Comparison of ENCODE assay signal across 1 cellular context in genomic region chrY:7464742-7465141, GRCh38.
TF ChIP-seq lines count a peak whose summit lies in the region.

No MANE protein-coding gene starts in this region.

TF ChIP-seq in WTC11, 78 proteins besides CTCF, POLR2A, EP300 and RAD21 (continued from another document):
- no peak for TF ChIP-seq TEAD4 (CRISPR knock-in tag; IDR thresholded peaks at IDR 0.05)
